ENCODE assay signal across 1 cellular context in genomic region chr7:158025651-158026600, GRCh38.
TF ChIP-seq lines count a peak whose summit lies in the region.

No MANE protein-coding gene starts in this region.

TF ChIP-seq in H1, 55 proteins besides CTCF, POLR2A, EP300 and RAD21 (continued from another document):
- no peak for TF ChIP-seq MAX (IDR thresholded peaks at IDR 0.05)
- no peak for TF ChIP-seq ATF3 (IDR thresholded peaks at IDR 0.05; ENCODE audit: insufficient read depth, low read depth, low read length)
- TF ChIP-seq SP1 (IDR thresholded peaks at IDR 0.05; ENCODE audit: low read depth, low read length): no peak
- no peak for TF ChIP-seq JUND (IDR thresholded peaks at IDR 0.05; ENCODE audit: low read length)
- TF ChIP-seq PHF8 (conservative IDR thresholded peaks at IDR 0.05; ENCODE audit: low read depth, low read length): no peak
- TF ChIP-seq KDM4A (IDR thresholded peaks at IDR 0.05; ENCODE audit: low read depth, low read length, severe bottlenecking): no peak
- TF ChIP-seq CHD1 (IDR thresholded peaks at IDR 0.05; ENCODE audit: low read depth, low read length): no peak
- no peak for TF ChIP-seq HDAC6 (IDR thresholded peaks at IDR 0.05; ENCODE audit: low read depth, low read length)
- no peak for TF ChIP-seq NRF1 (IDR thresholded peaks at IDR 0.05; ENCODE audit: low read depth, low read length)
